ENCODE assay signal across 40 cellular contexts in the genomic region with DNA sequence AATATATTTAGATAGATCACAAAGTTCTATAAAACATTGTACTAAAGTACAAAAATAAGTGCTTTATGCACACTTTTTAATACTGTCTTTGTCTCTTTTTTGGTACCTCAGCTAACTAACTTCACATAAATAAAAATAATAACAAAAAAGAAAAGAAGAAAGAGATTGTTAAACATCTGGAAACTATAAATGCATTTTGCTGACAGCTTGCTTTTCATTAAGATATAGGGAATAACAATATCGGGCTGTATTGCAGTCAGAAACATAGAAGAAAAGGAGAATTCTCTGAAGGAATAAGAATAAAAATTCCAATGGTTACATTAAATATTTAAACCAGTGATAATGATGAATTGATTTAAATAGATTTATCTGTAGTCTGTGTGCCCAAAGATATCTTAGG.
"Had no signal": no experiment of that assay in that cellular context is flagged by ENCODE, and none has a peak within 500 bp of the region (broad histone marks: within the 10 kb centered on the region; RNA-seq: fewer than 3 reads in every experiment).

No MANE protein-coding gene starts in this region.

- H3K4me1 Mint-ChIP-seq: activated naive CD4-positive, alpha-beta T cell treated with anti-CD3 and anti-CD28 coated beads, Interleukin-2, amount 10 ng/mL, durations not matched to agents 7 days and 5 days; activated naive CD4-positive, alpha-beta T cell treated with anti-CD3 and anti-CD28 coated beads, Interleukin-2, amount 50 U/mL, for 24 hours; activated naive CD8-positive, alpha-beta T cell treated with anti-CD3 and anti-CD28 coated beads for 36 hours; activated naive CD8-positive, alpha-beta T cell treated with anti-CD3 and anti-CD28 coated beads, Interleukin-2, amount 10 ng/mL, durations not matched to agents 7 days and 5 days; activated naive CD8-positive, alpha-beta T cell treated with anti-CD3 and anti-CD28 coated beads, Interleukin-2, amount 50 U/mL, for 24 hours; activated T-helper 17 cell treated with anti-CD3 and anti-CD28 coated beads, Interleukin-2, amount 50 U/mL, for 72 hours; brain; central memory CD8-positive, alpha-beta T cell had no signal

- H3K27ac ChIP-seq: adrenal gland, ascending aorta, body of pancreas, brain microvascular endothelial cell, breast epithelium, cardiac muscle cell had no signal

- H3K9me3 ChIP-seq: adrenal gland, ascending aorta, body of pancreas, breast epithelium had no signal

- H3K27me3 ChIP-seq: adrenal gland, ascending aorta, body of pancreas, breast epithelium, cardiac muscle cell had no signal

- H3K4me3 ChIP-seq: adrenal gland, ascending aorta, body of pancreas, breast epithelium, cardiac muscle cell had no signal

- H3K4me3 Mint-ChIP-seq: activated naive CD4-positive, alpha-beta T cell treated with anti-CD3 and anti-CD28 coated beads for 36 hours; activated naive CD4-positive, alpha-beta T cell treated with anti-CD3 and anti-CD28 coated beads, Interleukin-2, amount 10 ng/mL, durations not matched to agents 7 days and 5 days; activated naive CD4-positive, alpha-beta T cell treated with anti-CD3 and anti-CD28 coated beads, Interleukin-2, amount 50 U/mL, for 24 hours; activated naive CD8-positive, alpha-beta T cell; activated naive CD8-positive, alpha-beta T cell treated with anti-CD3 and anti-CD28 coated beads for 36 hours; activated naive CD8-positive, alpha-beta T cell treated with anti-CD3 and anti-CD28 coated beads, Interleukin-2, amount 10 ng/mL, durations not matched to agents 7 days and 5 days; activated naive CD8-positive, alpha-beta T cell treated with anti-CD3 and anti-CD28 coated beads, Interleukin-2, amount 50 U/mL, for 24 hours; activated T-cell treated with anti-CD3 and anti-CD28 coated beads, Interleukin-2, amount 50 U/mL, for 24 hours; activated T-cell treated with anti-CD3 and anti-CD28 coated beads, Interleukin-2, amount 50 U/mL, for 4 hours; activated T-cell treated with anti-CD3 and anti-CD28 coated beads, Interleukin-2, amount 50 U/mL, for 72 hours; activated T-helper 1 cell treated with anti-CD3 and anti-CD28 coated beads, Interleukin-12 subunit alpha, Interleukin-12 subunit beta, Interleukin-2, Interleukin-4 antibody, amounts not matched to agents 30 ng/mL and 10 ng/mL and 1 ng/mL, durations not matched to agents 14 hours and 24 hours and 36 hours; activated T-helper 17 cell treated with anti-CD3 and anti-CD28 coated beads, Interleukin-2, amount 50 U/mL, for 72 hours; brain; central memory CD8-positive, alpha-beta T cell had no signal

- H3K9me3 Mint-ChIP-seq: activated naive CD4-positive, alpha-beta T cell treated with anti-CD3 and anti-CD28 coated beads for 36 hours; activated naive CD4-positive, alpha-beta T cell treated with anti-CD3 and anti-CD28 coated beads, Interleukin-2, amount 10 ng/mL, durations not matched to agents 7 days and 5 days; activated naive CD4-positive, alpha-beta T cell treated with anti-CD3 and anti-CD28 coated beads, Interleukin-2, amount 50 U/mL, for 24 hours; activated naive CD4-positive, alpha-beta T cell treated with anti-CD3 and anti-CD28 coated beads, Interleukin-2, amount 50 U/mL, for 72 hours; activated naive CD8-positive, alpha-beta T cell treated with anti-CD3 and anti-CD28 coated beads for 36 hours; activated naive CD8-positive, alpha-beta T cell treated with anti-CD3 and anti-CD28 coated beads, Interleukin-2, amount 50 U/mL, for 24 hours; activated T-cell treated with anti-CD3 and anti-CD28 coated beads, Interleukin-2, amount 50 U/mL, for 24 hours; activated T-cell treated with anti-CD3 and anti-CD28 coated beads, Interleukin-2, amount 50 U/mL, for 4 hours; activated T-cell treated with anti-CD3 and anti-CD28 coated beads, Interleukin-2, amount 50 U/mL, for 72 hours; activated T-helper 1 cell treated with anti-CD3 and anti-CD28 coated beads, Interleukin-12 subunit alpha, Interleukin-12 subunit beta, Interleukin-2, Interleukin-4 antibody, amounts not matched to agents 30 ng/mL and 10 ng/mL and 1 ng/mL, durations not matched to agents 14 hours and 24 hours and 36 hours; activated T-helper 17 cell treated with anti-CD3 and anti-CD28 coated beads, Interleukin-2, amount 50 U/mL, for 72 hours; activated T-helper 2 cell treated with anti-CD3 and anti-CD28 coated beads, Interferon-gamma antibody, Interleukin-2, Interleukin-4, amounts not matched to agents 10 μg/mL and 5 μg/mL and 100 μg/mL, durations not matched to agents 14 hours and 24 hours and 36 hours; brain; central memory CD8-positive, alpha-beta T cell had no signal

- H3K27ac Mint-ChIP-seq: activated naive CD4-positive, alpha-beta T cell treated with anti-CD3 and anti-CD28 coated beads for 36 hours; activated naive CD4-positive, alpha-beta T cell treated with anti-CD3 and anti-CD28 coated beads, Interleukin-2, amount 10 ng/mL, durations not matched to agents 7 days and 5 days; activated naive CD4-positive, alpha-beta T cell treated with anti-CD3 and anti-CD28 coated beads, Interleukin-2, amount 50 U/mL, for 24 hours; activated naive CD4-positive, alpha-beta T cell treated with anti-CD3 and anti-CD28 coated beads, Interleukin-2, amount 50 U/mL, for 72 hours; activated naive CD8-positive, alpha-beta T cell; activated naive CD8-positive, alpha-beta T cell treated with anti-CD3 and anti-CD28 coated beads for 36 hours; activated naive CD8-positive, alpha-beta T cell treated with anti-CD3 and anti-CD28 coated beads, Interleukin-2, amount 10 ng/mL, durations not matched to agents 7 days and 5 days; activated naive CD8-positive, alpha-beta T cell treated with anti-CD3 and anti-CD28 coated beads, Interleukin-2, amount 50 U/mL, for 24 hours; activated T-cell treated with anti-CD3 and anti-CD28 coated beads, Interleukin-2, amount 50 U/mL, for 24 hours; activated T-cell treated with anti-CD3 and anti-CD28 coated beads, Interleukin-2, amount 50 U/mL, for 72 hours; activated T-helper 1 cell treated with anti-CD3 and anti-CD28 coated beads, Interleukin-12 subunit alpha, Interleukin-12 subunit beta, Interleukin-2, Interleukin-4 antibody, amounts not matched to agents 30 ng/mL and 10 ng/mL and 1 ng/mL, durations not matched to agents 14 hours and 24 hours and 36 hours; activated T-helper 17 cell treated with anti-CD3 and anti-CD28 coated beads, Interleukin-2, amount 50 U/mL, for 72 hours; activated T-helper 2 cell treated with anti-CD3 and anti-CD28 coated beads, Interferon-gamma antibody, Interleukin-2, Interleukin-4, amounts not matched to agents 10 μg/mL and 5 μg/mL and 100 μg/mL, durations not matched to agents 14 hours and 24 hours and 36 hours; brain had no signal

- H3K36me3 ChIP-seq: adrenal gland, ascending aorta, brain microvascular endothelial cell, breast epithelium, cardiac muscle cell had no signal

- FAIRE-seq: astrocyte, bronchial epithelial cell had no signal

- H3K36me3 Mint-ChIP-seq: activated naive CD4-positive, alpha-beta T cell treated with anti-CD3 and anti-CD28 coated beads, Interleukin-2, amount 10 ng/mL, durations not matched to agents 7 days and 5 days; activated naive CD4-positive, alpha-beta T cell treated with anti-CD3 and anti-CD28 coated beads, Interleukin-2, amount 50 U/mL, for 24 hours; activated naive CD4-positive, alpha-beta T cell treated with anti-CD3 and anti-CD28 coated beads, Interleukin-2, amount 50 U/mL, for 72 hours; activated naive CD8-positive, alpha-beta T cell treated with anti-CD3 and anti-CD28 coated beads for 36 hours; activated naive CD8-positive, alpha-beta T cell treated with anti-CD3 and anti-CD28 coated beads, Interleukin-2, amount 10 ng/mL, durations not matched to agents 7 days and 5 days; brain had no signal

- H3K4me1 ChIP-seq: adrenal gland, ascending aorta, body of pancreas, breast epithelium had no signal

- ATAC-seq: activated naive CD4-positive, alpha-beta T cell treated with anti-CD3 and anti-CD28 coated beads, Interleukin-2, amount 50 U/mL, for 72 hours; activated naive CD8-positive, alpha-beta T cell treated with anti-CD3 and anti-CD28 coated beads, Interleukin-2, amount 50 U/mL, for 24 hours; activated T-cell treated with anti-CD3 and anti-CD28 coated beads, Interleukin-2, amount 50 U/mL, for 4 hours; activated T-cell treated with anti-CD3 and anti-CD28 coated beads, Interleukin-2, amount 50 U/mL, for 72 hours; activated T-helper 17 cell treated with anti-CD3 and anti-CD28 coated beads, Interleukin-2, amount 50 U/mL, for 72 hours; body of pancreas had no signal

- DNase-seq: activated effector memory CD4-positive, alpha-beta T cell treated with anti-CD3 and anti-CD28 coated beads, Interleukin-2, amount 50 U/mL, for 16 hours; activated effector memory CD4-positive, alpha-beta T cell treated with Interleukin-2 at 50 U/mL for 16 hours; activated gamma-delta T cell; activated gamma-delta T cell treated with Interleukin-2 at 50 U/mL for 16 hours; activated naive CD4-positive, alpha-beta T cell; activated naive CD4-positive, alpha-beta T cell treated with anti-CD3 and anti-CD28 coated beads for 36 hours; activated naive CD4-positive, alpha-beta T cell treated with anti-CD3 and anti-CD28 coated beads, Interleukin-2, amount 10 ng/mL, durations not matched to agents 7 days and 5 days; activated naive CD4-positive, alpha-beta T cell treated with anti-CD3 and anti-CD28 coated beads, Interleukin-2, amount 50 U/mL, for 16 hours; activated naive CD4-positive, alpha-beta T cell treated with Interleukin-2 at 50 U/mL for 16 hours; activated naive CD8-positive, alpha-beta T cell treated with anti-CD3 and anti-CD28 coated beads for 36 hours; activated naive CD8-positive, alpha-beta T cell treated with anti-CD3 and anti-CD28 coated beads, Interleukin-2, amount 10 ng/mL, durations not matched to agents 7 days and 5 days; activated naive CD8-positive, alpha-beta T cell treated with anti-CD3 and anti-CD28 coated beads, Interleukin-2, amount 50 U/mL, for 24 hours; activated T-cell treated with anti-CD3 and anti-CD28 coated beads, Interleukin-2, amount 50 U/mL, for 1 hour; activated T-cell treated with anti-CD3 and anti-CD28 coated beads, Interleukin-2, amount 50 U/mL, for 24 hours; activated T-cell treated with anti-CD3 and anti-CD28 coated beads, Interleukin-2, amount 50 U/mL, for 4 hours; activated T-cell treated with anti-CD3 and anti-CD28 coated beads, Interleukin-2, amount 50 U/mL, for 48 hours; activated T-cell treated with anti-CD3 and anti-CD28 coated beads, Interleukin-2, amount 50 U/mL, for 72 hours; adrenal gland; amniotic stem cell; amygdala; anterior cingulate cortex; aorta; body of pancreas; brain microvascular endothelial cell; caudate nucleus; central memory CD4-positive, alpha-beta T cell; cerebellar nuclear complex had no signal
